ENCODE assay signal across 16 cellular contexts in genomic region chr4:122456228-122457106, GRCh38. TPM values are rescaled to one million over a fixed set of nuclear protein-coding genes. Genes with fewer than 3 reads are reported as not detected.
DNase-seq lines count a peak whose midpoint lies in the region; ATAC-seq and TF ChIP-seq lines count a peak whose summit lies in the region.
"Had no signal": no experiment of that assay in that cellular context is flagged by ENCODE, and none has a peak within 500 bp of the region (broad histone marks: within the 10 kb centered on the region; RNA-seq: fewer than 3 reads in every experiment).

IL2 (minus strand) TSS chr4:122456725; CDS start chr4:122456440, 285 bp downstream.

- no peaks in the 10 kb centered on the region for H3K9me3 Mint-ChIP-seq in activated CD8-positive, alpha-beta memory T cell treated with anti-CD3 and anti-CD28 coated beads, Interleukin-2, amount 10 ng/mL, durations not matched to agents 7 days and 5 days (ENCODE audit: low read depth)
- peaks cover 2% of the 10 kb centered on the region for H3K9me3 Mint-ChIP-seq in activated CD4-positive, alpha-beta memory T cell treated with anti-CD3 and anti-CD28 coated beads, Interleukin-2, amount 10 ng/mL, durations not matched to agents 7 days and 5 days
- no peaks in the 10 kb centered on the region for H3K9me3 Mint-ChIP-seq in naive thymus-derived CD8-positive, alpha-beta T cell
- H3K9me3 Mint-ChIP-seq: neural progenitor cell had no signal

- no peaks in the 10 kb centered on the region for H3K79me2 ChIP-seq in Karpas-422 (ENCODE audit: low read length)

- no peak within 1 kb of the TSS for H3K9ac ChIP-seq in Karpas-422 (ENCODE audit: low read length)
- H3K9ac ChIP-seq: neural progenitor cell had no signal

- H4K20me1 ChIP-seq in Karpas-422 (ENCODE audit: insufficient read depth, low read depth, low read length), result no peaks in the 10 kb centered on the region

- 0 out of 2 replicates have a peak within 1 kb of the TSS, but pooled peaks have one; percentile 31 for H2AFZ ChIP-seq in Karpas-422 (ENCODE audit: low read length)
- H2AFZ ChIP-seq: neural progenitor cell had no signal

- peak within 1 kb of the TSS; percentile 17 for H3K4me3 Mint-ChIP-seq in activated CD8-positive, alpha-beta memory T cell treated with anti-CD3 and anti-CD28 coated beads, Interleukin-2, amount 10 ng/mL, durations not matched to agents 7 days and 5 days
- peak within 1 kb of the TSS; percentile 53 for H3K4me3 Mint-ChIP-seq in activated CD4-positive, alpha-beta memory T cell treated with anti-CD3 and anti-CD28 coated beads, Interleukin-2, amount 10 ng/mL, durations not matched to agents 7 days and 5 days
- peak within 1 kb of the TSS in 4 of 10 donors; percentile 13 to 78 (median 44) for H3K4me3 Mint-ChIP-seq in naive thymus-derived CD8-positive, alpha-beta T cell
- H3K4me3 Mint-ChIP-seq: neural progenitor cell had no signal

- H3K36me3 ChIP-seq in Karpas-422 (ENCODE audit: insufficient read depth, low read length) (no peaks in the 10 kb centered on the region), uterus (no peaks in the 10 kb centered on the region)
- H3K36me3 ChIP-seq: adrenal gland, neural progenitor cell had no signal

- peak within 1 kb of the TSS; percentile 76 for H3K27ac Mint-ChIP-seq in activated CD8-positive, alpha-beta memory T cell treated with anti-CD3 and anti-CD28 coated beads, Interleukin-2, amount 10 ng/mL, durations not matched to agents 7 days and 5 days
- H3K27ac Mint-ChIP-seq in activated CD4-positive, alpha-beta memory T cell treated with anti-CD3 and anti-CD28 coated beads, Interleukin-2, amount 10 ng/mL, durations not matched to agents 7 days and 5 days, result peak within 1 kb of the TSS; percentile 65
- H3K27ac Mint-ChIP-seq in naive thymus-derived CD8-positive, alpha-beta T cell, result peak within 1 kb of the TSS in 7 of 10 donors; percentile 1 to 69 (median 33)
- H3K27ac Mint-ChIP-seq: neural progenitor cell had no signal

- H3K27me3 ChIP-seq in Karpas-422 (ENCODE audit: low read length) (no peaks in the 10 kb centered on the region), uterus (no peaks in the 10 kb centered on the region)
- H3K27me3 ChIP-seq: adrenal gland, neural progenitor cell had no signal

- H3K36me3 Mint-ChIP-seq in activated CD8-positive, alpha-beta memory T cell treated with anti-CD3 and anti-CD28 coated beads, Interleukin-2, amount 10 ng/mL, durations not matched to agents 7 days and 5 days, result peaks cover 2% of the 10 kb centered on the region
- no peaks in the 10 kb centered on the region for H3K36me3 Mint-ChIP-seq in activated CD4-positive, alpha-beta memory T cell treated with anti-CD3 and anti-CD28 coated beads, Interleukin-2, amount 10 ng/mL, durations not matched to agents 7 days and 5 days (ENCODE audit: low read depth)
- no peaks in the 10 kb centered on the region for H3K36me3 Mint-ChIP-seq in naive thymus-derived CD8-positive, alpha-beta T cell
- H3K36me3 Mint-ChIP-seq: neural progenitor cell had no signal

- H3K9me3 ChIP-seq in Karpas-422 (ENCODE audit: low read length) (no peaks in the 10 kb centered on the region), uterus (no peaks in the 10 kb centered on the region)
- H3K9me3 ChIP-seq: adrenal gland had no signal

- no peak within 1 kb of the TSS for H3K4me2 ChIP-seq in Karpas-422 (ENCODE audit: low read depth, low read length, poor library complexity, severe bottlenecking)
- H3K4me2 ChIP-seq: neural progenitor cell had no signal

- H3K4me1 ChIP-seq in Karpas-422 (ENCODE audit: low read length), result peaks cover 37% of the 10 kb centered on the region
- no peaks in the 10 kb centered on the region for H3K4me1 ChIP-seq in uterus
- H3K4me1 ChIP-seq: adrenal gland, neural progenitor cell had no signal

- POLR2A ChIA-PET in activated CD4-positive, alpha-beta memory T cell treated with anti-CD3 and anti-CD28 coated beads, Interleukin-2, amount 10 ng/mL, durations not matched to agents 7 days and 5 days (lab: Charles Lee), result interaction anchor here (1.2 to 1.7 kb wide), 4 partner anchors 9 to 587 kb away, joined by 3 to 5 read pairs (median 4); partner anchors contain the start of gene BBS12
- POLR2A ChIA-PET in naive thymus-derived CD8-positive, alpha-beta T cell (lab: Charles Lee), result no interaction called here

- peak; percentile 70 for ATAC-seq in activated CD8-positive, alpha-beta memory T cell treated with anti-CD3 and anti-CD28 coated beads, Interleukin-2, amount 10 ng/mL, durations not matched to agents 7 days and 5 days
- ATAC-seq in naive thymus-derived CD8-positive, alpha-beta T cell, result peak in 1 of 2 donors; percentile 57
- ATAC-seq in HG02623 (IDR thresholded peaks at IDR 0.05; ENCODE audit: unreplicated experiment), result no peak

- H3K27ac ChIP-seq in Karpas-422 (ENCODE audit: low read length), result no peak within 1 kb of the TSS
- H3K27ac ChIP-seq in uterus, result no peak within 1 kb of the TSS
- H3K27ac ChIP-seq: adrenal gland, neural progenitor cell had no signal

- no peaks in the 10 kb centered on the region for H3K9me2 ChIP-seq in Karpas-422 (replicated peaks; ENCODE audit: insufficient read depth, low read length)

- TF ChIP-seq CTCF in uterus (IDR thresholded peaks at IDR 0.05), result no peak

- H3K27me3 Mint-ChIP-seq in activated CD8-positive, alpha-beta memory T cell treated with anti-CD3 and anti-CD28 coated beads, Interleukin-2, amount 10 ng/mL, durations not matched to agents 7 days and 5 days, result no peaks in the 10 kb centered on the region
- H3K27me3 Mint-ChIP-seq in activated CD4-positive, alpha-beta memory T cell treated with anti-CD3 and anti-CD28 coated beads, Interleukin-2, amount 10 ng/mL, durations not matched to agents 7 days and 5 days, result peaks cover 1% of the 10 kb centered on the region
- H3K27me3 Mint-ChIP-seq in naive thymus-derived CD8-positive, alpha-beta T cell, result no peaks in the 10 kb centered on the region

- H3K4me1 Mint-ChIP-seq in activated CD8-positive, alpha-beta memory T cell treated with anti-CD3 and anti-CD28 coated beads, Interleukin-2, amount 10 ng/mL, durations not matched to agents 7 days and 5 days, result peaks cover 47% of the 10 kb centered on the region
- H3K4me1 Mint-ChIP-seq in activated CD4-positive, alpha-beta memory T cell treated with anti-CD3 and anti-CD28 coated beads, Interleukin-2, amount 10 ng/mL, durations not matched to agents 7 days and 5 days, result peaks cover 51% of the 10 kb centered on the region
- peaks cover 12 to 47% (median 40%) of the 10 kb centered on the region in 4 donors for H3K4me1 Mint-ChIP-seq in naive thymus-derived CD8-positive, alpha-beta T cell
- H3K4me1 Mint-ChIP-seq: neural progenitor cell had no signal

- peak; percentile 49 for DNase-seq in activated CD8-positive, alpha-beta memory T cell treated with anti-CD3 and anti-CD28 coated beads, Interleukin-2, amount 10 ng/mL, durations not matched to agents 7 days and 5 days
- no peak for DNase-seq in activated CD8-positive, alpha-beta memory T cell treated with anti-CD3 and anti-CD28 coated beads for 24 hours
- DNase-seq in Karpas-422 (no peak), uterus (no peak), mucosa of gallbladder (ENCODE audit: low spot score) (no peak)
- no peak for DNase-seq in activated CD4-positive, alpha-beta memory T cell treated with anti-CD3 and anti-CD28 coated beads, Interleukin-2, amount 10 ng/mL, durations not matched to agents 7 days and 5 days
- no peak for DNase-seq in naive thymus-derived CD8-positive, alpha-beta T cell
- DNase-seq: adrenal gland, mammary epithelial cell, NCI-H2029 treated with DMSO at 0.1 percent for 48 hours, trophoblast cell had no signal

- intact Hi-C loops in uterus (cut with DNase I; ENCODE audit: low total_unique reads), result no loop called here

- no peak for TF ChIP-seq POLR2A in uterus (IDR thresholded peaks at IDR 0.05)

- CTCF ChIA-PET in activated CD8-positive, alpha-beta memory T cell treated with anti-CD3 and anti-CD28 coated beads, Interleukin-2, amount 10 ng/mL, durations not matched to agents 7 days and 5 days (lab: Charles Lee), result interaction anchor here (0.6 to 2.2 kb wide), 5 partner anchors 119 to 556 kb away, joined by 3 to 14 read pairs (median 4); partner anchors contain the start of gene TRPC3
- CTCF ChIA-PET in activated CD4-positive, alpha-beta memory T cell treated with anti-CD3 and anti-CD28 coated beads, Interleukin-2, amount 10 ng/mL, durations not matched to agents 7 days and 5 days (lab: Charles Lee), result interaction anchor here (0.6 to 2.9 kb wide), 4 partner anchors 40 to 1290 kb away, joined by 3 to 21 read pairs (median 4); no protein-coding TSS in a partner anchor

- H3K4me3 ChIP-seq in Karpas-422 (ENCODE audit: low read length) (no peak within 1 kb of the TSS), uterus (no peak within 1 kb of the TSS)
- H3K4me3 ChIP-seq: adrenal gland, neural progenitor cell had no signal

RNA-seq across cellular contexts. Expression of gene IL2, which starts in this region (rescaled TPM):
- total RNA-seq in activated CD8-positive, alpha-beta memory T cell treated with anti-CD3 and anti-CD28 coated beads, Interleukin-2, amount 10 ng/mL, durations not matched to agents 7 days and 5 days, result 1 to 10 TPM in 1 of 2 experiments, not detected in 1; 1.1 TPM
- total RNA-seq in Karpas-422 (2014; rRNA removed; shearing (Covaris generic); ENCODE audit: low replicate concordance), result not detected in 2 replicates
- total RNA-seq in activated CD4-positive, alpha-beta memory T cell treated with anti-CD3 and anti-CD28 coated beads, Interleukin-2, amount 10 ng/mL, durations not matched to agents 7 days and 5 days, result 1 to 10 TPM in 1 of 2 experiments, under 1 TPM in 1; 0.85 to 2.1 TPM
- not detected for total RNA-seq in naive thymus-derived CD8-positive, alpha-beta T cell
- polyA plus RNA-seq in naive thymus-derived CD8-positive, alpha-beta T cell, result not detected
- not detected for total RNA-seq in uterus
- 3.4 TPM for total RNA-seq in mucosa of gallbladder
- total RNA-seq: chondrocyte, mammary epithelial cell, MCF 10A, renal cortical epithelial cell had no signal
- polyA plus RNA-seq: adrenal gland, mammary epithelial cell had no signal
